In genomic region chr16:83945587-83945986, GRCh38 we compare ENCODE assay signal across 9 cellular contexts. TPM values are rescaled to one million over a fixed set of nuclear protein-coding genes. Genes with fewer than 3 reads are reported as not detected.
"Had no signal": no experiment of that assay in that cellular context is flagged by ENCODE, and none has a peak within 500 bp of the region (broad histone marks: within the 10 kb centered on the region; RNA-seq: fewer than 3 reads in every experiment).

No MANE protein-coding gene starts in this region.

- ATAC-seq: GM23338, K562 had no signal

- FAIRE-seq: H1, H54, K562 had no signal

- H3K4me3 ChIP-seq: GM23338, K562 had no signal

- DNase-seq: H9, HCEC 1CT, IMR-90, KG1 had no signal

- H3K4me2 ChIP-seq: GM23338 had no signal

- H2AFZ ChIP-seq: GM23338 had no signal

RNA-seq across cellular contexts. Expression of gene NECAB2, which starts 22.5 kb away (rescaled TPM):
- total RNA-seq: HT1080, IMR-90, K562 had no signal
